ENCODE assay signal across 18 cellular contexts in the genomic region with DNA sequence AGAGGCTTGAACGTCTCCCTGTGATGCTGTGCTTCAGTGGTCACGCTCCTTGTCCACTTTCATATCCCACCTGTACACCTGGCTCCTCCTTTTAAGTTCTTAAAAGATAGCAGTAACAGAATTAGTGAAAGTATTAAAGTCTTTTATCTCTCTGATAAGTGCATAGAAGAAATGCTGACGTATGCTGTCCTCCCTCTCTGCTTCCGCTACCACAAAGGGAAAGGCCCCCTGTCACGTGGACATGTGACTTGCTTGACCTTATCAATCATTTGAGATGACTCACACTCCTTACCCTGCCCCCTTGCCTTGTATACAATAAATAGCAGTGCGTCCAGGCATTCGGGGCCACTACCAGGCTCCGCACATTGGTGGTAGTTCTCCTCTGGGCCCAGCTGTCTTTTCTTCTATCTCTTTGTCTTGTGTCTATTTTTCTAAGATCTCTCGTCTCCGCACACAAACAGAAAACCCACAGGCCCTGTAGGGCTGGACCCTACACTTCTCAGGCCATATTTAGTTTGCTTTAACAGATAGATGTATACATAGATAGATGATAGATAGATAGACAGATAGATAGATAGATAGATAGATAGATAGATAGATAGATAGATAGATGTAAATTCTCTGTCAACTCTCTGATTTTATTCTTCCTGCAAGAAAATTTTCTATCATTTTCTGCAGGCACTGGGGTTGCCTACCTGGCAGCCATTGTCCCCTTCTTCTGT.
DNase-seq lines count a peak whose midpoint lies in the region; ATAC-seq and TF ChIP-seq lines count a peak whose summit lies in the region.
"Had no signal": no experiment of that assay in that cellular context is flagged by ENCODE, and none has a peak within 500 bp of the region (broad histone marks: within the 10 kb centered on the region; RNA-seq: fewer than 3 reads in every experiment).

No MANE protein-coding gene starts in this region.

- peaks cover 12% of the 10 kb centered on the region for H3K9me3 Mint-ChIP-seq in neural crest cell

- H3K4me3 ChIP-seq in cardiac muscle cell = no peak overlapping the region
- H3K4me3 ChIP-seq in hepatocyte = no peak overlapping the region
- H3K4me3 ChIP-seq in mammary epithelial cell (replicated peaks in 1 of 3; ENCODE audit: insufficient read depth in 1 of 3, low read depth in 2 of 3, low read length in 3 of 3) = no peak overlapping the region
- H3K4me3 ChIP-seq: PC-9 had no signal

- dilution Hi-C loops in mammary epithelial cell (cut with HindIII; ENCODE audit: low sequenced_read_pairs) = no loop called here

- ATAC-seq in left cardiac atrium (no peak), GM19023 (IDR thresholded peaks at IDR 0.05; ENCODE audit: unreplicated experiment) (no peak), HG02571 (IDR thresholded peaks at IDR 0.05; ENCODE audit: unreplicated experiment) (no peak), HG02973 (IDR thresholded peaks at IDR 0.05; ENCODE audit: unreplicated experiment) (no peak)

- H3K4me2 ChIP-seq in hepatocyte = no peak overlapping the region
- H3K4me2 ChIP-seq in mammary epithelial cell (ENCODE audit: insufficient read depth, low read depth, low read length) = no peak overlapping the region
- H3K4me2 ChIP-seq: PC-9 had no signal

- CTCF ChIA-PET in mammary epithelial cell (lab: Charles Lee; ENCODE audit: low non-redundant PET) = no interaction called here

- H4K20me1 ChIP-seq in hepatocyte (ENCODE audit: insufficient read depth, poor library complexity, severe bottlenecking) (no peaks in the 10 kb centered on the region), mammary epithelial cell (ENCODE audit: insufficient read depth, low read length) (no peaks in the 10 kb centered on the region)

- no peaks in the 10 kb centered on the region for H3K9me2 ChIP-seq in hepatocyte (replicated peaks; ENCODE audit: insufficient read depth)

- no peaks in the 10 kb centered on the region for H3K27me3 Mint-ChIP-seq in neural crest cell (ENCODE audit: low read depth)

- H3K9me3 ChIP-seq in cardiac muscle cell (ENCODE audit: low read depth) (no peaks in the 10 kb centered on the region), hepatocyte (ENCODE audit: low read depth) (no peaks in the 10 kb centered on the region), mammary epithelial cell (replicated peaks; ENCODE audit: insufficient read depth, low read length) (no peaks in the 10 kb centered on the region)

- peaks cover 23% of the 10 kb centered on the region for H3K4me1 Mint-ChIP-seq in neural crest cell

- H3K4me1 ChIP-seq in cardiac muscle cell (ENCODE audit: low read depth) (peaks cover 17% of the 10 kb centered on the region), hepatocyte (ENCODE audit: insufficient read depth) (peaks cover 30% of the 10 kb centered on the region), mammary epithelial cell (ENCODE audit: insufficient read depth, low read length) (peaks cover 10% of the 10 kb centered on the region)

- in situ Hi-C loops in mammary epithelial cell (cut with MboI; ENCODE audit: low sequenced_read_pairs in 2 of 2) = no loop called here

- H3K79me2 ChIP-seq in hepatocyte (no peaks in the 10 kb centered on the region), mammary epithelial cell (ENCODE audit: insufficient read depth, low read length) (no peaks in the 10 kb centered on the region)

- no peak for DNase-seq in cardiac muscle cell (ENCODE audit: low read depth in 1 of 2, low spot score in 1 of 2)
- no peak for DNase-seq in left cardiac atrium
- DNase-seq in hepatocyte (ENCODE audit: low spot score) = peak; percentile 56
- no peak for DNase-seq in neural crest cell (ENCODE audit: low read depth, low spot score)
- DNase-seq in mammary epithelial cell = no peak
- DNase-seq: 8988T, C1 segment of cervical spinal cord, DMS153, EL, H9, NCI-H1048, NCI-H146, NCI-H226, NCI-H526 treated with DMSO at 0.1 percent for 48 hours, PC-9 had no signal

- 71% methylated on average over 10 of the region's 10 CpGs for WGBS in hepatocyte (ENCODE audit: low lambda C conversion rate, missing lambda C conversion rate)
- WGBS in mammary epithelial cell (ENCODE audit: low coverage, missing lambda C conversion rate) = 80% methylated on average over 10 of the region's 10 CpGs

- intact Hi-C loops in left cardiac atrium (cut with DNase I) (loop anchor here in 1 of 2 donors (5.0 kb wide), 1 partner anchor 164 kb away; no protein-coding TSS in a partner anchor), mammary epithelial cell (cut with micrococcal nuclease) (no loop called here)

- H2AFZ ChIP-seq in hepatocyte (no peak overlapping the region), mammary epithelial cell (ENCODE audit: low read depth, low read length) (no peak overlapping the region)
- H2AFZ ChIP-seq: PC-9 had no signal

- BruUV-seq in mammary epithelial cell (replicated peaks; lab: Mats Ljungman, UMichigan) = no TSS peak

- H3K9ac ChIP-seq in mammary epithelial cell (ENCODE audit: insufficient read depth, low read length) = no peak overlapping the region

- H3K36me3 ChIP-seq in cardiac muscle cell = no peaks in the 10 kb centered on the region
- no peaks in the 10 kb centered on the region for H3K36me3 ChIP-seq in hepatocyte (replicated peaks; ENCODE audit: insufficient read depth, low read depth)
- no peaks in the 10 kb centered on the region for H3K36me3 ChIP-seq in mammary epithelial cell (ENCODE audit: insufficient read depth, low read length)

- peak overlapping the region; percentile 52 for H3K27ac Mint-ChIP-seq in neural crest cell (ENCODE audit: unreplicated experiment)
- H3K27ac Mint-ChIP-seq: H9 had no signal

- peak overlapping the region; percentile 27 for H3K4me3 Mint-ChIP-seq in neural crest cell
- H3K4me3 Mint-ChIP-seq: H9 had no signal

- no peaks in the 10 kb centered on the region for H3K27me3 ChIP-seq in cardiac muscle cell
- no peaks in the 10 kb centered on the region for H3K27me3 ChIP-seq in hepatocyte
- H3K27me3 ChIP-seq in mammary epithelial cell (ENCODE audit: insufficient read depth, low read length) = no peaks in the 10 kb centered on the region

- peak overlapping the region; percentile 72 for H3K27ac ChIP-seq in cardiac muscle cell
- H3K27ac ChIP-seq in hepatocyte = no peak overlapping the region
- H3K27ac ChIP-seq in mammary epithelial cell (ENCODE audit: insufficient read depth, low read depth, low read length) = no peak overlapping the region
- H3K27ac ChIP-seq: PC-9 had no signal

- TF ChIP-seq CTCF in cardiac muscle cell (IDR thresholded peaks at IDR 0.05; ENCODE audit: low read depth, low read length) (no peak), hepatocyte (IDR thresholded peaks at IDR 0.05; ENCODE audit: poor library complexity) (no peak), neural crest cell (conservative IDR thresholded peaks at IDR 0.05) (no peak), mammary epithelial cell (conservative IDR thresholded peaks at IDR 0.05 in 1 of 2, IDR thresholded peaks at IDR 0.05 in 1 of 2; ENCODE audit: extremely low read depth in 1 of 2, insufficient read depth in 1 of 2, low read depth in 1 of 2, low read length in 2 of 2) (no peak)

- H3K36me3 Mint-ChIP-seq in neural crest cell (ENCODE audit: low read depth) = peaks cover 9% of the 10 kb centered on the region
